In genomic region chr11:30017467-30017895, GRCh38 we compare ENCODE assay signal across 12 cellular contexts. TPM values are rescaled to one million over a fixed set of nuclear protein-coding genes. Genes with fewer than 3 reads are reported as not detected.
A peak's percentile ranks its signal among the peaks of the same experiment; 100 is the strongest.
DNase-seq lines count a peak whose midpoint lies in the region; TF ChIP-seq lines count a peak whose summit lies in the region.
"Had no signal": no experiment of that assay in that cellular context is flagged by ENCODE, and none has a peak within 500 bp of the region (broad histone marks: within the 10 kb centered on the region; RNA-seq: fewer than 3 reads in every experiment).

No MANE protein-coding gene starts in this region.

- H3K9ac ChIP-seq in HUES48 (ENCODE audit: low read depth, low read length) (no peak overlapping the region), smooth muscle cell (ENCODE audit: low read depth) (no peak overlapping the region)

- H3K4me1 ChIP-seq in HUES48 (ENCODE audit: control insufficient read depth, insufficient read depth, low read length) (peaks cover 18% of the 10 kb centered on the region; the same call in 1 of the 2 replicates), ectodermal cell (ENCODE audit: control insufficient read depth, insufficient read depth, low read length) (no peaks in the 10 kb centered on the region), smooth muscle cell (ENCODE audit: low read depth) (no peaks in the 10 kb centered on the region)

- no peaks in the 10 kb centered on the region for H3K9me3 ChIP-seq in HUES48 (ENCODE audit: control insufficient read depth, insufficient read depth, low read length)
- no peaks in the 10 kb centered on the region for H3K9me3 ChIP-seq in ectodermal cell (ENCODE audit: control insufficient read depth, low read length)
- no peaks in the 10 kb centered on the region for H3K9me3 ChIP-seq in smooth muscle cell (replicated peaks; ENCODE audit: low read depth)

- H3K4me3 ChIP-seq in HUES48 (ENCODE audit: low read depth, low read length) = peak overlapping the region; percentile 51
- H3K4me3 ChIP-seq in ectodermal cell (ENCODE audit: insufficient read depth, low read depth, low read length) = peak overlapping the region; percentile 37
- H3K4me3 ChIP-seq in smooth muscle cell = peak overlapping the region; percentile 46

- H3F3A ChIP-seq in smooth muscle cell (ENCODE audit: low read depth) = no peaks in the 10 kb centered on the region

- DNase-seq in left kidney (ENCODE audit: low read depth, low spot score) (peak; percentile 24), smooth muscle cell (lab: John Stamatoyannopoulos, UW; ENCODE audit: unreplicated experiment) (no peak), dermis blood vessel endothelial cell (no peak), NCI-H2029 (lab: John Stamatoyannopoulos, UW) (no peak), hypothalamus (lab: John Stamatoyannopoulos, UW) (no peak), NCI-H187 (lab: John Stamatoyannopoulos, UW) (no peak)
- DNase-seq: activated CD8-positive, alpha-beta memory T cell treated with anti-CD3 and anti-CD28 coated beads, Interleukin-2, amount 50 U/mL, for 48 hours; NCI-H510A treated with DMSO at 0.1 percent for 48 hours; stimulated activated naive CD8-positive, alpha-beta T cell treated with anti-CD3 and anti-CD28 coated beads, Interleukin-15, amount 100 ng/mL, for 72 hours; T-helper 1 cell had no signal

- H3K27me3 ChIP-seq in HUES48 (ENCODE audit: control insufficient read depth, insufficient read depth, low read length) (peaks cover 100% of the 10 kb centered on the region), ectodermal cell (ENCODE audit: control insufficient read depth, insufficient read depth, low read length, poor library complexity, severe bottlenecking) (peaks cover 80% of the 10 kb centered on the region), smooth muscle cell (ENCODE audit: low read depth) (peaks cover 81% of the 10 kb centered on the region)

- 4 to 7% methylated on average over 18 of the region's 18 CpGs for WGBS in ectodermal cell, 2 experiments
- 35% methylated on average over 13 of the region's 18 CpGs for WGBS in smooth muscle cell (ENCODE audit: low lambda C conversion rate)

- TF ChIP-seq CTCF in smooth muscle cell (IDR thresholded peaks at IDR 0.05; ENCODE audit: borderline replicate concordance, insufficient read depth, poor library complexity, severe bottlenecking) = no peak

- H4K20me1 ChIP-seq in smooth muscle cell (ENCODE audit: low read depth) = no peaks in the 10 kb centered on the region

- no peaks in the 10 kb centered on the region for H3K79me2 ChIP-seq in smooth muscle cell (ENCODE audit: low read depth)

- H3K36me3 ChIP-seq in HUES48 (ENCODE audit: control insufficient read depth, insufficient read depth, low read length) (no peaks in the 10 kb centered on the region), ectodermal cell (ENCODE audit: control insufficient read depth, insufficient read depth, low read length) (no peaks in the 10 kb centered on the region), smooth muscle cell (ENCODE audit: low read depth) (no peaks in the 10 kb centered on the region)

- peak overlapping the region; percentile 86 for H3K4me2 ChIP-seq in smooth muscle cell

- H3K27ac ChIP-seq in HUES48 (ENCODE audit: low read depth, low read length) (no peak overlapping the region), ectodermal cell (ENCODE audit: insufficient read depth, low read depth, low read length, poor library complexity, severe bottlenecking) (no peak overlapping the region), smooth muscle cell (ENCODE audit: low read depth) (no peak overlapping the region)

- H2AFZ ChIP-seq in smooth muscle cell (ENCODE audit: low read depth) = peak overlapping the region; percentile 54

RNA-seq across cellular contexts. Expression of gene KCNA4, which starts 0.7 kb away (rescaled TPM):
- 0.94 TPM for polyA plus RNA-seq in ectodermal cell (2013, experiment 1 of 4)
- 1.5 TPM for polyA plus RNA-seq in ectodermal cell (2013, experiment 2 of 4)
- 0.96 TPM for polyA plus RNA-seq in ectodermal cell (2013, experiment 3 of 4)
- 0.53 TPM for polyA plus RNA-seq in ectodermal cell (2013, experiment 4 of 4)
- total RNA-seq in smooth muscle cell = not detected in 2 replicates
- not detected in 2 replicates for polyA plus RNA-seq in smooth muscle cell
- not detected in 2 replicates for total RNA-seq in dermis blood vessel endothelial cell
